8 cellular contexts compared by ENCODE assay signal in the genomic region with DNA sequence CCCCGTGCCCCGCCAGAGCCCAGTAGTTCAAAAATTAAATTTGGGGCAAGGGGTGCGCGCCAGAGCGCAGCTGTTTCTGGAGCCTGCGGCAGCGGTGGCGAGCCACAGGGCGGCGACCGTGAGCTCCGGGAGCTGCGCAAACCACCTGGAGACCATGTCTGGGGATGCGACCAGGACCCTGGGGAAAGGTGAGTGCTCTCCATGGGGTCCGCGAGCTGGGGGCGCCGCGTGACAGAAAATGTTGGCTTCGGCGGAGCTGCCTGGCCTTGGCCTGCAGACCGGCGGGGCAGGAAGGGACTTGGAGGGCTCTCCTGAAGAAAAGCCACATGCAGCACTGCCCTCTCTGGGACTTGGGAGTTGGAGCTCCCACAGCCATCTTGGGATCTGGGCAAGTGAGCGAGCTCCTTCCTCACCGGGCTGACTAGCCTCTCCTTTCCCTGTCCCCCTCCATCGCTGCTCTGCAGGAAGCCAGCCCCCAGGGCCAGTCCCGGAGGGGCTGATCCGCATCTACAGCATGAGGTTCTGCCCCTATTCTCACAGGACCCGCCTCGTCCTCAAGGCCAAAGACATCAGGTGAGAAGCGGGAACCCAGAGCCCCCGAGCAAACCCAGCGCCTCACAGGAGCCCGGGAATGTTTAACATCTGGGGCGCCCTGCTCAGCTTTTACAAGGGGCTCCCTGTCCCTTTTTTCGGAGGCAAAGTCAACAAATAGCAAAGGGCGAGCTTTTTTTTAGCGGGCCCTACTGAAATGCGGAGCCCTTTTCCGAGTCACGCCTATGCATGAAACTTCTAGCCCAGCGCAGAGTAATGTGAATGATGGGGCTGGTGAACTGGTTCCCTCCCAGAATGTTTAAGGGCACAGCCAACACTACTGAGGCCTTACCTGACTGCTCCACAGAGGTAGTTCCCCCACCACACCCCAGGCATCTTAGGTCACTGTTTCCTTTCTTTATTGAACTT. TPM values are rescaled to one million over a fixed set of nuclear protein-coding genes. Genes with fewer than 3 reads are reported as not detected.
DNase-seq lines count a peak whose midpoint lies in the region; ATAC-seq and TF ChIP-seq lines count a peak whose summit lies in the region.

No MANE protein-coding gene starts in this region.

- no peak overlapping the region for H3K27ac Mint-ChIP-seq in stimulated activated naive B cell treated with anti-CD40 and anti-IgM and Interleukin-4, amounts not matched to agents 10 μg/mL and 1 μg/mL and 100 μg/mL, for 72 hours

- H3K4me1 ChIP-seq in liver (ENCODE audit: control insufficient read depth in 4 of 4, insufficient read depth in 4 of 4, low read length in 3 of 4): peaks cover 0 to 7% (median 4%) of the 10 kb centered on the region in 4 donors

- TF ChIP-seq CTCF in HL-60 (IDR thresholded peaks at IDR 0.05; ENCODE audit: insufficient read depth, low read length) (peak; percentile 62), coronary artery (IDR thresholded peaks at IDR 0.05) (peak; percentile 58), liver (IDR thresholded peaks at IDR 0.05; ENCODE audit: low read depth, low read length, missing input control) (peak; percentile 70)

- WGBS in liver: 20% methylated on average over 42 of the region's 42 CpGs

- H3K27ac ChIP-seq in HL-60 (replicated peaks): no peak overlapping the region
- no peak overlapping the region for H3K27ac ChIP-seq in coronary artery
- no peak overlapping the region for H3K27ac ChIP-seq in liver (ENCODE audit: low read depth in 1 of 2, low read length in 2 of 2)

- DNase-seq in NOMO-1 treated with DMSO at 0.1 percent for 48 hours (lab: John Stamatoyannopoulos, UW; ENCODE audit: unreplicated experiment) (peak; percentile 10), NOMO-1 treated with dmso at 0.1 percent for 144 hours (lab: John Stamatoyannopoulos, UW; ENCODE audit: unreplicated experiment) (no peak), HL-60 (ENCODE audit: low read depth in 1 of 2, low spot score in 1 of 2) (peak in 1 of 2 experiments; percentile 36), coronary artery (ENCODE audit: low spot score) (no peak)
- DNase-seq in activated CD4-positive, alpha-beta T cell treated with anti-CD3 and anti-CD28 coated beads for 4 hours: peak; percentile 45 to 54
- peak; percentile 10 for DNase-seq in stimulated activated naive B cell treated with anti-CD40 and anti-IgM and Interleukin-4, amounts not matched to agents 10 μg/mL and 1 μg/mL and 100 μg/mL, for 72 hours

- peak; percentile 60 to 72 for TF ChIP-seq RAD21 in liver (IDR thresholded peaks at IDR 0.05)

- H3K9me3 Mint-ChIP-seq in stimulated activated naive B cell treated with anti-CD40 and anti-IgM and Interleukin-4, amounts not matched to agents 10 μg/mL and 1 μg/mL and 100 μg/mL, for 72 hours: no peaks in the 10 kb centered on the region

- no peaks in the 10 kb centered on the region for H3K36me3 ChIP-seq in liver (ENCODE audit: control insufficient read depth in 4 of 4, insufficient read depth in 3 of 4, low read depth in 1 of 4, low read length in 3 of 4)

- peak overlapping the region; percentile 32 to 69 for H3K4me3 Mint-ChIP-seq in stimulated activated naive B cell treated with anti-CD40 and anti-IgM and Interleukin-4, amounts not matched to agents 10 μg/mL and 1 μg/mL and 100 μg/mL, for 72 hours

- no peak overlapping the region for H3K9ac ChIP-seq in liver (ENCODE audit: low read depth in 1 of 2, low read length in 2 of 2)

- peaks cover 2 to 9% of the 10 kb centered on the region in 2 donors for H3K4me1 Mint-ChIP-seq in stimulated activated naive B cell treated with anti-CD40 and anti-IgM and Interleukin-4, amounts not matched to agents 10 μg/mL and 1 μg/mL and 100 μg/mL, for 72 hours

- peaks cover 19 to 38% of the 10 kb centered on the region in 2 donors for H3K27me3 Mint-ChIP-seq in stimulated activated naive B cell treated with anti-CD40 and anti-IgM and Interleukin-4, amounts not matched to agents 10 μg/mL and 1 μg/mL and 100 μg/mL, for 72 hours

- no peaks in the 10 kb centered on the region for H3K36me3 Mint-ChIP-seq in stimulated activated naive B cell treated with anti-CD40 and anti-IgM and Interleukin-4, amounts not matched to agents 10 μg/mL and 1 μg/mL and 100 μg/mL, for 72 hours

- no peaks in the 10 kb centered on the region for H3K9me3 ChIP-seq in liver (ENCODE audit: control insufficient read depth in 4 of 4, low read length in 3 of 4)

- H3K4me3 ChIP-seq in HL-60 (replicated peaks; ENCODE audit: insufficient read depth, low read length) (peak overlapping the region; percentile 25), coronary artery (peak overlapping the region; percentile 53), liver (ENCODE audit: low read depth in 1 of 3, low read length in 3 of 3) (peak overlapping the region in 2 of 3 donors; percentile 10 to 31)

- peak; percentile 75 to 82 for ATAC-seq in stimulated activated naive B cell treated with anti-CD40 and anti-IgM and Interleukin-4, amounts not matched to agents 10 μg/mL and 1 μg/mL and 100 μg/mL, for 72 hours (replicated peaks)
- no peak for ATAC-seq in GM18867 (IDR thresholded peaks at IDR 0.05; ENCODE audit: unreplicated experiment)

- H3K27me3 ChIP-seq in HL-60 (ENCODE audit: insufficient read depth, poor library complexity, severe bottlenecking) (no peaks in the 10 kb centered on the region), liver (ENCODE audit: control insufficient read depth in 4 of 4, insufficient read depth in 4 of 4, low read length in 3 of 4) (no peaks in the 10 kb centered on the region)

TF ChIP-seq in liver, 16 proteins besides CTCF, POLR2A, EP300 and RAD21:
- no peak for TF ChIP-seq SP1 (IDR thresholded peaks at IDR 0.05)
- TF ChIP-seq EGR1 (IDR thresholded peaks at IDR 0.05; ENCODE audit: low read depth in 2 of 2): no peak
- TF ChIP-seq TAF1 (conservative IDR thresholded peaks at IDR 0.05): no peak
- peak; percentile 63 for TF ChIP-seq YY1 (IDR thresholded peaks at IDR 0.05)

RNA-seq across cellular contexts. Expression of gene GSTO2, which starts 6.1 kb away (rescaled TPM):
- 1 to 10 TPM; 1.0 to 4.6 TPM for total RNA-seq in liver
- 1 to 10 TPM; 1.6 to 1.8 TPM for polyA plus RNA-seq in liver

RNA-seq across cellular contexts. Expression of gene GSTO1, which starts 20.4 kb away (rescaled TPM):
- 100 to 1,000 TPM; 137 to 156 TPM for total RNA-seq in liver
- polyA plus RNA-seq in liver: 100 to 1,000 TPM; 266 to 349 TPM

RNA-seq across cellular contexts. Expression of gene CFAP43, which starts 42.9 kb away (rescaled TPM):
- under 1 TPM; 0.17 to 0.33 TPM for total RNA-seq in liver
- under 1 TPM; 0.10 to 0.13 TPM for polyA plus RNA-seq in liver

Comparison
In these comparisons a context has a peak if more than half of its experiments do, and no peak if none do; other contexts are left out.
1. DNase-seq: peak in NOMO-1 treated with DMSO at 0.1 percent for 48 hours (single experiment), activated CD4-positive, alpha-beta T cell treated with anti-CD3 and anti-CD28 coated beads for 4 hours (2 of 2) and stimulated activated naive B cell treated with anti-CD40 and anti-IgM and Interleukin-4, amounts not matched to agents 10 μg/mL and 1 μg/mL and 100 μg/mL, for 72 hours (single experiment); none in NOMO-1 treated with dmso at 0.1 percent for 144 hours (single experiment) and coronary artery (single experiment).
2. Peak in every context shown above with its lines, with median percentiles within 50 percentile points of each other: H3K4me3 ChIP-seq and CTCF ChIP-seq.